In genomic region chr22:16917144-16918003, GRCh38 we compare ENCODE assay signal across 8 cellular contexts.
A peak's percentile ranks its signal among the peaks of the same experiment; 100 is the strongest.
DNase-seq lines count a peak whose midpoint lies in the region; ATAC-seq, FAIRE-seq and TF ChIP-seq lines count a peak whose summit lies in the region.

No MANE protein-coding gene starts in this region.

- DNase-seq in NCI-H2107 treated with DMSO at 0.1 percent for 48 hours (lab: John Stamatoyannopoulos, UW; ENCODE audit: unreplicated experiment) (peak; percentile 11), NCI-H2107 (lab: John Stamatoyannopoulos, UW) (no peak), MG63 (peak; percentile 62), ascending aorta (ENCODE audit: low spot score in 2 of 2) (no peak), hypothalamus (lab: John Stamatoyannopoulos, UW) (peak in 43 of 51 donors; percentile 4 to 77 (median 34)), small intestine (peak; percentile 29)

- H3K4me3 ChIP-seq in MG63: no peak overlapping the region
- no peak overlapping the region for H3K4me3 ChIP-seq in ascending aorta
- H3K4me3 ChIP-seq in small intestine (ENCODE audit: low read depth in 1 of 2, low read length in 2 of 2): no peak overlapping the region

- no peaks in the 10 kb centered on the region for H3K9me3 ChIP-seq in MG63
- H3K9me3 ChIP-seq in ascending aorta: no peaks in the 10 kb centered on the region
- H3K9me3 ChIP-seq in small intestine (ENCODE audit: control insufficient read depth, low read depth): no peaks in the 10 kb centered on the region

- intact Hi-C loops in ascending aorta (cut with DNase I): no loop called here

- peak in 2 of 3 experiments; percentile 14 to 45 for TF ChIP-seq CTCF in ascending aorta (IDR thresholded peaks at IDR 0.05)

- WGBS in small intestine, 3 donors: 26 to 33% (median 30%) methylated on average over 16 of the region's 16 CpGs

- ATAC-seq in SK-N-SH treated with all-trans-retinoic acid at 6 μM for 48 hours (peak; percentile 91), GM19395 (IDR thresholded peaks at IDR 0.05; ENCODE audit: unreplicated experiment) (no peak)

- H3K4me1 ChIP-seq in ascending aorta: no peaks in the 10 kb centered on the region
- no peaks in the 10 kb centered on the region for H3K4me1 ChIP-seq in small intestine (ENCODE audit: control insufficient read depth in 2 of 2, insufficient read depth in 1 of 2, low read depth in 1 of 2, low read length in 1 of 2)

- no peaks in the 10 kb centered on the region for H3K36me3 ChIP-seq in MG63
- no peaks in the 10 kb centered on the region for H3K36me3 ChIP-seq in ascending aorta
- H3K36me3 ChIP-seq in small intestine (ENCODE audit: control insufficient read depth in 2 of 2, insufficient read depth in 2 of 2, low read length in 2 of 2): no peaks in the 10 kb centered on the region

- peaks cover 3% of the 10 kb centered on the region for H3K27me3 ChIP-seq in MG63
- H3K27me3 ChIP-seq in ascending aorta: no peaks in the 10 kb centered on the region
- H3K27me3 ChIP-seq in small intestine (ENCODE audit: control insufficient read depth in 2 of 2, insufficient read depth in 2 of 2, low read length in 2 of 2): peaks cover 3 to 5% of the 10 kb centered on the region in 2 donors

- FAIRE-seq in small intestine (lab: Jason Lieb, UNC): no peak

- H3K27ac ChIP-seq in ascending aorta (no peak overlapping the region), small intestine (ENCODE audit: low read depth in 1 of 2, low read length in 1 of 2) (no peak overlapping the region)

TF ChIP-seq in SK-N-SH treated with all-trans-retinoic acid at 6 μM for 48 hours, 23 proteins besides CTCF, POLR2A, EP300 and RAD21:
- TF ChIP-seq ZFP3 (CRISPR knock-in tag; IDR thresholded peaks at IDR 0.05): no peak
- TF ChIP-seq TSHZ2 (CRISPR knock-in tag; IDR thresholded peaks at IDR 0.05): no peak
- TF ChIP-seq BACH2 (CRISPR knock-in tag; IDR thresholded peaks at IDR 0.05; ENCODE audit: borderline replicate concordance): no peak
- no peak for TF ChIP-seq ZNF70 (CRISPR knock-in tag; IDR thresholded peaks at IDR 0.05)
- no peak for TF ChIP-seq PPARA (CRISPR knock-in tag; IDR thresholded peaks at IDR 0.05; ENCODE audit: borderline replicate concordance)
- no peak for TF ChIP-seq ISL1 (CRISPR knock-in tag; IDR thresholded peaks at IDR 0.05)
- no peak for TF ChIP-seq RARB (CRISPR knock-in tag; IDR thresholded peaks at IDR 0.05)
- no peak for TF ChIP-seq CSDC2 (CRISPR knock-in tag; IDR thresholded peaks at IDR 0.05)
- no peak for TF ChIP-seq POU6F1 (CRISPR knock-in tag; IDR thresholded peaks at IDR 0.05; ENCODE audit: borderline replicate concordance, low read depth)
- no peak for TF ChIP-seq PATZ1 (CRISPR knock-in tag; IDR thresholded peaks at IDR 0.05; ENCODE audit: borderline replicate concordance)
- no peak for TF ChIP-seq ZFP30 (CRISPR knock-in tag; IDR thresholded peaks at IDR 0.05)
- TF ChIP-seq TOX (CRISPR knock-in tag; IDR thresholded peaks at IDR 0.05; ENCODE audit: borderline replicate concordance): no peak
- TF ChIP-seq TCF4 (CRISPR knock-in tag; IDR thresholded peaks at IDR 0.05; ENCODE audit: borderline replicate concordance): no peak
- no peak for TF ChIP-seq CREB5 (CRISPR knock-in tag; IDR thresholded peaks at IDR 0.05; ENCODE audit: low read depth)
- TF ChIP-seq SNAI2 (CRISPR knock-in tag; IDR thresholded peaks at IDR 0.05): no peak
- TF ChIP-seq ZNF8 (CRISPR knock-in tag; IDR thresholded peaks at IDR 0.05): no peak
- no peak for TF ChIP-seq GLIS3 (CRISPR knock-in tag; IDR thresholded peaks at IDR 0.05)
- TF ChIP-seq OSR1 (CRISPR knock-in tag; IDR thresholded peaks at IDR 0.05): no peak
- TF ChIP-seq ZNF565 (CRISPR knock-in tag; conservative IDR thresholded peaks at IDR 0.05; ENCODE audit: low read depth): no peak
- TF ChIP-seq ESRRG (CRISPR knock-in tag; IDR thresholded peaks at IDR 0.05): no peak

Comparison
In these comparisons a context has a peak if more than half of its experiments do, and no peak if none do; other contexts are left out.
1. DNase-seq: peak in NCI-H2107 treated with DMSO at 0.1 percent for 48 hours (single experiment), MG63 (single experiment), hypothalamus (43 of 51) and small intestine (single experiment); none in NCI-H2107 (single experiment) and ascending aorta (0 of 2).